25 cellular contexts compared by ENCODE assay signal in genomic region chr17:52660692-52661091, GRCh38.
"Had no signal": no experiment of that assay in that cellular context is flagged by ENCODE, and none has a peak within 500 bp of the region (broad histone marks: within the 10 kb centered on the region; RNA-seq: fewer than 3 reads in every experiment).

No MANE protein-coding gene starts in this region.

- H3K36me3 Mint-ChIP-seq: naive thymus-derived CD4-positive, alpha-beta T cell had no signal

- H3K9me3 ChIP-seq: ovary, suprapubic skin, tibial artery had no signal

- H3K4me3 ChIP-seq: heart right ventricle, ovary, suprapubic skin, tibial artery had no signal

- H3K27me3 Mint-ChIP-seq: activated B cell treated with CpG ODN at 0.5 μM for 24 hours; activated CD8-positive, alpha-beta T cell treated with anti-CD3 and anti-CD28 coated beads for 36 hours; activated T-helper 17 cell treated with anti-CD3 and anti-CD28 coated beads, Interleukin-2, amount 50 U/mL, for 72 hours; dendritic cell treated with granulocyte-macrophage colony-stimulating factor and Interleukin-4, amounts not matched to agents 40 ng/mL and 50 ng/mL, for 4 days; naive thymus-derived CD4-positive, alpha-beta T cell; progenitor cell of endocrine pancreas had no signal

- H3K4me1 ChIP-seq: foreskin keratinocyte, heart right ventricle, suprapubic skin, tibial artery had no signal

- H3K27ac Mint-ChIP-seq: activated B cell treated with CpG ODN at 0.5 μM for 24 hours; activated CD8-positive, alpha-beta T cell treated with anti-CD3 and anti-CD28 coated beads for 36 hours; activated T-helper 17 cell treated with anti-CD3 and anti-CD28 coated beads, Interleukin-2, amount 50 U/mL, for 72 hours; dendritic cell treated with granulocyte-macrophage colony-stimulating factor and Interleukin-4, amounts not matched to agents 40 ng/mL and 50 ng/mL, for 4 days; endodermal cell; naive thymus-derived CD4-positive, alpha-beta T cell; progenitor cell of endocrine pancreas; T-helper 2 cell treated with Interferon-gamma antibody and Interleukin-4, amounts not matched to agents 5 μg/mL and 100 μg/mL, for 36 hours had no signal

- ATAC-seq: activated CD8-positive, alpha-beta T cell treated with anti-CD3 and anti-CD28 coated beads for 36 hours; activated T-cell treated with anti-CD3 and anti-CD28 coated beads, Interleukin-2, amount 50 U/mL, for 4 hours; activated T-helper 17 cell treated with anti-CD3 and anti-CD28 coated beads, Interleukin-2, amount 50 U/mL, for 72 hours; esophagus mucosa; foreskin keratinocyte; naive thymus-derived CD4-positive, alpha-beta T cell had no signal

- H3K4me3 Mint-ChIP-seq: activated B cell treated with CpG ODN at 0.5 μM for 24 hours; activated CD8-positive, alpha-beta T cell treated with anti-CD3 and anti-CD28 coated beads for 36 hours; activated T-cell treated with anti-CD3 and anti-CD28 coated beads, Interleukin-2, amount 50 U/mL, for 4 hours; activated T-helper 17 cell treated with anti-CD3 and anti-CD28 coated beads, Interleukin-2, amount 50 U/mL, for 72 hours; dendritic cell treated with granulocyte-macrophage colony-stimulating factor and Interleukin-4, amounts not matched to agents 40 ng/mL and 50 ng/mL, for 4 days; endodermal cell; naive thymus-derived CD4-positive, alpha-beta T cell; T-helper 2 cell treated with Interferon-gamma antibody and Interleukin-4, amounts not matched to agents 5 μg/mL and 100 μg/mL, for 36 hours had no signal

- H3K9me3 Mint-ChIP-seq: activated CD8-positive, alpha-beta T cell treated with anti-CD3 and anti-CD28 coated beads for 36 hours; activated T-cell treated with anti-CD3 and anti-CD28 coated beads, Interleukin-2, amount 50 U/mL, for 4 hours; activated T-helper 17 cell treated with anti-CD3 and anti-CD28 coated beads, Interleukin-2, amount 50 U/mL, for 72 hours; endodermal cell had no signal

- H3K4me1 Mint-ChIP-seq: activated B cell treated with CpG ODN at 0.5 μM for 24 hours; activated T-helper 17 cell treated with anti-CD3 and anti-CD28 coated beads, Interleukin-2, amount 50 U/mL, for 72 hours; endodermal cell; naive thymus-derived CD4-positive, alpha-beta T cell had no signal

- H3K27me3 ChIP-seq: brain microvascular endothelial cell, foreskin keratinocyte, heart right ventricle, ovary, suprapubic skin, tibial artery had no signal

- H3K36me3 ChIP-seq: brain microvascular endothelial cell, heart right ventricle, ovary, suprapubic skin, tibial artery had no signal

- H3K27ac ChIP-seq: brain microvascular endothelial cell, foreskin keratinocyte, heart right ventricle, ovary, suprapubic skin, tibial artery had no signal

- DNase-seq: activated B cell treated with CpG ODN at 0.5 μM for 24 hours; activated CD4-positive, alpha-beta T cell treated with anti-CD3 and anti-CD28 coated beads, Interleukin-2, amount 50 U/mL, for 1 hour; activated CD8-positive, alpha-beta T cell treated with anti-CD3 and anti-CD28 coated beads for 36 hours; activated gamma-delta T cell treated with Interleukin-2 at 50 U/mL for 16 hours; activated naive CD4-positive, alpha-beta T cell treated with anti-CD3 and anti-CD28 coated beads, Interleukin-2, amount 50 U/mL, for 16 hours; activated T-cell treated with anti-CD3 and anti-CD28 coated beads, Interleukin-2, amount 50 U/mL, for 4 hours; amniotic stem cell; brain microvascular endothelial cell; central memory CD4-positive, alpha-beta T cell; endodermal cell; foreskin keratinocyte; heart right ventricle; midbrain; naive thymus-derived CD4-positive, alpha-beta T cell; ovary; stimulated activated CD4-positive, alpha-beta T cell treated with anti-CD3 and anti-CD28 coated beads, Interleukin-15, amount 100 ng/mL, for 24 hours; stimulated activated naive CD4-positive, alpha-beta T cell; T-helper 1 cell; tibial artery had no signal
